ENCODE assay signal across 21 cellular contexts in the genomic region with DNA sequence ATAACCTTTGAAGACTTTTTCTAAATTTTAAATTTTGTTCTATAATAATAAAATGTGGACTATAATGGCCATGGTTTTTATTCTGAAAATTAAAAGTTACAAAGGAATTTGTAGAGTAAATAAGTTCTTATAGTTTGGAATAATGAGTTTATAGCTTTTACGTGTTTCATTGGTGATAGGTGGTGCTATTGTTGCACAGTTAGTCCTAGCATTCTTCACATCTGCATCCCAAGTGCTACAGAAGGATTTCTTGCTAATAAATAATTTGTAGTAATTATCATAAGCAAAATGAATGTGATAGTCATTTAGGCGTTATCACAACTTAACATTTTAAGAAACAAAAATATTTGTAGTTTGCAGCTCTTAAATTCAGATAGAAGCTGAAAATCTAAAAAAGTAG.
DNase-seq lines count a peak whose midpoint lies in the region; ATAC-seq and TF ChIP-seq lines count a peak whose summit lies in the region.
"Had no signal": no experiment of that assay in that cellular context is flagged by ENCODE, and none has a peak within 500 bp of the region (broad histone marks: within the 10 kb centered on the region; RNA-seq: fewer than 3 reads in every experiment).

No MANE protein-coding gene starts in this region.

- intact Hi-C loops in dorsolateral prefrontal cortex (cut with DNase I): loop anchor here in 1 of 2 donors (2.0 to 5.0 kb wide), 2 partner anchors 68 to 665 kb away; partner anchors contain the start of gene BCAS3

- no peak overlapping the region for H3K27ac Mint-ChIP-seq in osteocyte (ENCODE audit: unreplicated experiment)
- H3K27ac Mint-ChIP-seq: activated naive CD4-positive, alpha-beta T cell treated with anti-CD3 and anti-CD28 coated beads, Interleukin-2, amount 50 U/mL, for 24 hours; CD4-positive, alpha-beta memory T cell; H9; nephron progenitor cell; stimulated activated naive CD8-positive, alpha-beta T cell treated with anti-CD3 and anti-CD28 coated beads, Interleukin-15, Interleukin-2, amounts not matched to agents 100 ng/mL and 50 ng/mL, for 24 hours had no signal

- H3K27me3 Mint-ChIP-seq in osteocyte (ENCODE audit: unreplicated experiment): no peaks in the 10 kb centered on the region
- H3K27me3 Mint-ChIP-seq: activated naive CD4-positive, alpha-beta T cell treated with anti-CD3 and anti-CD28 coated beads, Interleukin-2, amount 50 U/mL, for 24 hours; CD4-positive, alpha-beta memory T cell; stimulated activated naive CD8-positive, alpha-beta T cell treated with anti-CD3 and anti-CD28 coated beads, Interleukin-15, Interleukin-2, amounts not matched to agents 100 ng/mL and 50 ng/mL, for 24 hours had no signal

- no peak overlapping the region for H3K4me3 Mint-ChIP-seq in osteocyte (ENCODE audit: unreplicated experiment)
- H3K4me3 Mint-ChIP-seq: activated naive CD4-positive, alpha-beta T cell treated with anti-CD3 and anti-CD28 coated beads, Interleukin-2, amount 50 U/mL, for 24 hours; CD4-positive, alpha-beta memory T cell; H9; nephron progenitor cell; stimulated activated naive CD8-positive, alpha-beta T cell treated with anti-CD3 and anti-CD28 coated beads, Interleukin-15, Interleukin-2, amounts not matched to agents 100 ng/mL and 50 ng/mL, for 24 hours had no signal

- DNase-seq in NCI-H1105 treated with DMSO at 0.1 percent for 48 hours (lab: John Stamatoyannopoulos, UW): peak; percentile 1
- DNase-seq in NCI-H1105 (lab: John Stamatoyannopoulos, UW): no peak
- peak; percentile 32 for DNase-seq in NCI-H526 treated with DMSO at 0.1 percent for 48 hours (lab: John Stamatoyannopoulos, UW)
- no peak for DNase-seq in dorsolateral prefrontal cortex
- no peak for DNase-seq in osteocyte (ENCODE audit: extremely low spot score, unreplicated experiment)
- no peak for DNase-seq in T1000 (lab: John Stamatoyannopoulos, UW)
- DNase-seq: activated T-cell treated with anti-CD3 and anti-CD28 coated beads for 4 hours; brain microvascular endothelial cell; CD4-positive, alpha-beta memory T cell; DMS79 treated with DMSO at 0.1 percent for 48 hours; H9; Karpas-422; NCI-H1694; NCI-H446; nephron progenitor cell had no signal

- H3K4me3 ChIP-seq in dorsolateral prefrontal cortex: no peak overlapping the region
- H3K4me3 ChIP-seq: right atrium auricular region had no signal

- no peaks in the 10 kb centered on the region for H3K27me3 ChIP-seq in dorsolateral prefrontal cortex
- H3K27me3 ChIP-seq: brain microvascular endothelial cell, right atrium auricular region had no signal

- ATAC-seq in HG02588 (IDR thresholded peaks at IDR 0.05; ENCODE audit: unreplicated experiment): no peak
- no peak for ATAC-seq in HG03378 (IDR thresholded peaks at IDR 0.05; ENCODE audit: unreplicated experiment)
- ATAC-seq: esophagus mucosa had no signal

- peaks cover 4% of the 10 kb centered on the region for H3K9me3 Mint-ChIP-seq in osteocyte (ENCODE audit: unreplicated experiment)
- H3K9me3 Mint-ChIP-seq: activated naive CD4-positive, alpha-beta T cell treated with anti-CD3 and anti-CD28 coated beads, Interleukin-2, amount 50 U/mL, for 24 hours had no signal

- H3K27ac ChIP-seq in dorsolateral prefrontal cortex: peak overlapping the region in 35 of 59 donors; percentile 3 to 94 (median 80)
- H3K27ac ChIP-seq: brain microvascular endothelial cell, right atrium auricular region had no signal

- peak in 50 of 56 donors; percentile 18 to 71 (median 48) for TF ChIP-seq CTCF in dorsolateral prefrontal cortex (IDR thresholded peaks at IDR 0.05 in 54 of 56, conservative IDR thresholded peaks at IDR 0.05 in 2 of 56; ENCODE audit: low read depth in 1 of 56, partially characterized antibody in 56 of 56)
- peak; percentile 32 for TF ChIP-seq CTCF in osteocyte (IDR thresholded peaks at IDR 0.05)

- H3K36me3 Mint-ChIP-seq in osteocyte (ENCODE audit: unreplicated experiment): peaks cover 9% of the 10 kb centered on the region

- peaks cover 15% of the 10 kb centered on the region for H3K4me1 Mint-ChIP-seq in osteocyte (ENCODE audit: unreplicated experiment)

Comparison
In these comparisons a context has a peak if more than half of its experiments do, and no peak if none do; other contexts are left out.
1. DNase-seq: peak in NCI-H1105 treated with DMSO at 0.1 percent for 48 hours (single experiment) and NCI-H526 treated with DMSO at 0.1 percent for 48 hours (single experiment); none in NCI-H1105 (single experiment), dorsolateral prefrontal cortex (0 of 10), osteocyte (single experiment) and T1000 (single experiment).